Comparison of ENCODE assay signal across 26 cellular contexts in genomic region chr2:215027775-215028174, GRCh38.
DNase-seq lines count a peak whose midpoint lies in the region; ATAC-seq, FAIRE-seq and TF ChIP-seq lines count a peak whose summit lies in the region.
"Had no signal": no experiment of that assay in that cellular context is flagged by ENCODE, and none has a peak within 500 bp of the region (broad histone marks: within the 10 kb centered on the region; RNA-seq: fewer than 3 reads in every experiment).

No MANE protein-coding gene starts in this region.

- H4K5ac ChIP-seq in H1 (ENCODE audit: insufficient read length, low read depth, low read length): no peak overlapping the region

- H3K9ac ChIP-seq in GM23248: no peak overlapping the region
- no peak overlapping the region for H3K9ac ChIP-seq in H1 (replicated peaks in 1 of 4; ENCODE audit: extremely low read depth in 1 of 4, low read depth in 3 of 4, low read length in 3 of 4)
- H3K9ac ChIP-seq: KMS-11 had no signal

- H4K8ac ChIP-seq in H1 (ENCODE audit: extremely low read depth, insufficient read depth, low read length): no peak overlapping the region

- in situ Hi-C loops in GM23248 (cut with MboI): no loop called here

- no peak for FAIRE-seq in H1 (lab: Jason Lieb, UNC)
- FAIRE-seq: GM18507, RCC 7860 had no signal

- H3K27me3 ChIP-seq in GM23248 (replicated peaks; ENCODE audit: insufficient read depth) (no peaks in the 10 kb centered on the region), H1 (replicated peaks in 1 of 4; ENCODE audit: control insufficient read depth in 3 of 4, extremely low read depth in 1 of 4, insufficient read depth in 3 of 4, low read length in 3 of 4) (no peaks in the 10 kb centered on the region)
- H3K27me3 ChIP-seq: SJCRH30 had no signal

- no peak for TF ChIP-seq EP300 in H1 (IDR thresholded peaks at IDR 0.05; ENCODE audit: borderline replicate concordance in 1 of 2, low read depth in 2 of 2, low read length in 2 of 2)

- WGBS in GM23248 (ENCODE audit: low coverage in 1 of 2, low lambda C conversion rate in 2 of 2, missing lambda C conversion rate in 2 of 2), 2 experiments: 39 to 44% methylated on average over 2 of the region's 2 CpGs
- 21% methylated on average over 2 of the region's 2 CpGs; no CpG with 5 or more reads in 1 of the 2 experiments for WGBS in H1 (ENCODE audit: extremely low coverage in 1 of 2, insufficient coverage in 1 of 2, insufficient read length in 1 of 2, insufficient replicate concordance in 2 of 2, low coverage in 1 of 2, low lambda C conversion rate in 2 of 2, missing lambda C conversion rate in 1 of 2), 2 experiments

- no peak overlapping the region for H2BK5ac ChIP-seq in H1 (ENCODE audit: low read depth, low read length)

- no peaks in the 10 kb centered on the region for H3K79me1 ChIP-seq in H1 (ENCODE audit: low read depth, low read length)

- no peak overlapping the region for H2BK120ac ChIP-seq in H1 (replicated peaks; ENCODE audit: low read depth, low read length)

- H3K4me3 ChIP-seq in GM23248: no peak overlapping the region
- no peak overlapping the region for H3K4me3 ChIP-seq in H1 (ENCODE audit: extremely low read depth in 1 of 4, insufficient read depth in 2 of 4, low read depth in 3 of 4, low read length in 4 of 4)
- H3K4me3 ChIP-seq: GM23338, HAP-1, SJCRH30 had no signal

- no peak overlapping the region for H2BK20ac ChIP-seq in H1 (ENCODE audit: low read length)

- no peak for TF ChIP-seq RAD21 in H1 (IDR thresholded peaks at IDR 0.05 in 1 of 2, conservative IDR thresholded peaks at IDR 0.05 in 1 of 2; ENCODE audit: low read depth in 2 of 2, low read length in 2 of 2)

- no peaks in the 10 kb centered on the region for H3F3A ChIP-seq in GM23248 (ENCODE audit: insufficient read depth)

- no peak overlapping the region for H2AK5ac ChIP-seq in H1 (ENCODE audit: low read depth, low read length)

- H3K79me2 ChIP-seq in GM23248 (ENCODE audit: insufficient read depth): no peaks in the 10 kb centered on the region
- H3K79me2 ChIP-seq in H1 (ENCODE audit: control insufficient read depth in 1 of 2, insufficient read depth in 2 of 2, low read length in 2 of 2): no peaks in the 10 kb centered on the region

- H3K4me2 ChIP-seq in GM23248 (ENCODE audit: unreplicated experiment): no peak overlapping the region
- no peak overlapping the region for H3K4me2 ChIP-seq in H1 (ENCODE audit: insufficient read depth in 1 of 2, low read depth in 2 of 2, low read length in 2 of 2)
- H3K4me2 ChIP-seq: GM23338, KMS-11 had no signal

- H2BK15ac ChIP-seq in H1 (ENCODE audit: low read length): no peak overlapping the region

- H2BK12ac ChIP-seq in H1 (ENCODE audit: low read depth, low read length): no peak overlapping the region

- no peaks in the 10 kb centered on the region for H3K9me2 ChIP-seq in GM23248 (ENCODE audit: insufficient read depth)

- H3K56ac ChIP-seq in H1 (replicated peaks; ENCODE audit: insufficient read length, low read depth, low read length): no peak overlapping the region

- H3K36me3 ChIP-seq in GM23248 (ENCODE audit: low read depth): no peaks in the 10 kb centered on the region
- H3K36me3 ChIP-seq in H1 (ENCODE audit: control insufficient read depth in 2 of 4, insufficient read depth in 4 of 4, low read length in 3 of 4): no peaks in the 10 kb centered on the region
- H3K36me3 ChIP-seq: HAP-1, SJCRH30 had no signal

- H2AFZ ChIP-seq in GM23248 (peak overlapping the region; percentile 56; the same call in 1 of the 2 replicates), H1 (ENCODE audit: low read length) (no peak overlapping the region)
- H2AFZ ChIP-seq: GM23338 had no signal

- no peak overlapping the region for H3K4ac ChIP-seq in H1 (replicated peaks; ENCODE audit: insufficient read length, low read depth, low read length)

- no peak for TF ChIP-seq POLR2A in H1 (IDR thresholded peaks at IDR 0.05; ENCODE audit: control extremely low read depth in 1 of 2, low read depth in 2 of 2, low read length in 2 of 2)

- H4K91ac ChIP-seq in H1 (replicated peaks; ENCODE audit: insufficient read length, low read length): no peak overlapping the region

- no peaks in the 10 kb centered on the region for H3K23me2 ChIP-seq in H1 (ENCODE audit: low read depth, low read length)

- H4K20me1 ChIP-seq in GM23248 (ENCODE audit: insufficient read depth): no peaks in the 10 kb centered on the region
- H4K20me1 ChIP-seq in H1 (replicated peaks in 1 of 2; ENCODE audit: control insufficient read depth in 1 of 2, insufficient read depth in 2 of 2, low read length in 2 of 2): no peaks in the 10 kb centered on the region

- H3K27ac ChIP-seq in GM23248 (no peak overlapping the region), H1 (ENCODE audit: low read depth, low read length) (no peak overlapping the region)
- H3K27ac ChIP-seq: C4-2B, KMS-11, SJCRH30 had no signal

- H3K4me1 ChIP-seq in GM23248 (ENCODE audit: insufficient read depth) (peaks cover 14% of the 10 kb centered on the region), H1 (replicated peaks in 1 of 4; ENCODE audit: control insufficient read depth in 3 of 4, insufficient read depth in 4 of 4, low read length in 3 of 4) (no peaks in the 10 kb centered on the region; a peak in 1 of 7 replicates)
- H3K4me1 ChIP-seq: SJCRH30 had no signal

- no peak overlapping the region for H3K14ac ChIP-seq in H1 (ENCODE audit: insufficient read length)

- POLR2A ChIA-PET in H1 (lab: Charles Lee; ENCODE audit: partially characterized antibody): no interaction called here

- DNase-seq in GM23248: peak; percentile 20
- peak; percentile 2 for DNase-seq in NCI-H226
- DNase-seq in H1 (ENCODE audit: low read depth in 1 of 2, low spot score in 2 of 2): no peak
- no peak for DNase-seq in NCI-H2227 (lab: John Stamatoyannopoulos, UW; ENCODE audit: unreplicated experiment)
- DNase-seq in NCI-H2081 treated with DMSO at 0.1 percent for 48 hours (lab: John Stamatoyannopoulos, UW): no peak
- no peak for DNase-seq in COR-L47 (lab: John Stamatoyannopoulos, UW)
- DNase-seq: CD8-positive, alpha-beta T cell; DMS79 treated with DMSO at 0.1 percent for 48 hours; NCI-H1092; NCI-H1417 treated with DMSO at 0.1 percent for 48 hours; NCI-H1694 treated with DMSO at 0.1 percent for 48 hours; NCI-H2081; NCI-H446 treated with DMSO at 0.1 percent for 48 hours; NCI-H526; NCI-H82; NK-92 treated with Interleukin-12 subunit alpha and Interleukin-12 subunit beta, amount 100 ng/mL, for 24 hours; OCI-M1; SJCRH30; T-cell had no signal

- CTCF ChIA-PET in H1 (lab: Charles Lee; ENCODE audit: partially characterized antibody): no interaction called here

- ATAC-seq in GM21717 (IDR thresholded peaks at IDR 0.05; ENCODE audit: unreplicated experiment): no peak
- ATAC-seq: CD8-positive, alpha-beta T cell; GM23338; T-cell had no signal

- H3K18ac ChIP-seq in H1 (ENCODE audit: extremely low read depth, low read length): no peak overlapping the region

- no peak for TF ChIP-seq CTCF in H1 (IDR thresholded peaks at IDR 0.05; ENCODE audit: control extremely low read depth in 1 of 3, insufficient read depth in 1 of 3, low read depth in 1 of 3, low read length in 3 of 3)

- H3K23ac ChIP-seq in H1 (ENCODE audit: insufficient read length): no peak overlapping the region

- H3K9me3 ChIP-seq in GM23248 (ENCODE audit: low read depth) (no peaks in the 10 kb centered on the region), H1 (ENCODE audit: insufficient read depth in 2 of 2, low read depth in 1 of 2, low read length in 1 of 2) (no peaks in the 10 kb centered on the region)
- H3K9me3 ChIP-seq: HAP-1, SJCRH30 had no signal

TF ChIP-seq in H1, 55 proteins besides CTCF, POLR2A, EP300 and RAD21:
- TF ChIP-seq CEBPB (IDR thresholded peaks at IDR 0.05; ENCODE audit: low read depth, low read length) (no peak), TEAD4 (IDR thresholded peaks at IDR 0.05; ENCODE audit: low read depth, low read length) (no peak), POU5F1 (IDR thresholded peaks at IDR 0.05; ENCODE audit: low read depth, low read length) (peak; percentile 91), TAF1 (IDR thresholded peaks at IDR 0.05; ENCODE audit: low read depth, low read length) (no peak), TAF7 (optimal IDR thresholded peaks at IDR 0.05; ENCODE audit: borderline replicate concordance, low read depth, low read length) (no peak), SP2 (IDR thresholded peaks at IDR 0.05; ENCODE audit: low read length) (no peak)

Comparison
In these comparisons a context has a peak if more than half of its experiments do, and no peak if none do; other contexts are left out.
1. DNase-seq: peak in GM23248 (single experiment) and NCI-H226 (single experiment); none in H1 (0 of 2), NCI-H2227 (single experiment), NCI-H2081 treated with DMSO at 0.1 percent for 48 hours (single experiment) and COR-L47 (single experiment).